In the genomic region with DNA sequence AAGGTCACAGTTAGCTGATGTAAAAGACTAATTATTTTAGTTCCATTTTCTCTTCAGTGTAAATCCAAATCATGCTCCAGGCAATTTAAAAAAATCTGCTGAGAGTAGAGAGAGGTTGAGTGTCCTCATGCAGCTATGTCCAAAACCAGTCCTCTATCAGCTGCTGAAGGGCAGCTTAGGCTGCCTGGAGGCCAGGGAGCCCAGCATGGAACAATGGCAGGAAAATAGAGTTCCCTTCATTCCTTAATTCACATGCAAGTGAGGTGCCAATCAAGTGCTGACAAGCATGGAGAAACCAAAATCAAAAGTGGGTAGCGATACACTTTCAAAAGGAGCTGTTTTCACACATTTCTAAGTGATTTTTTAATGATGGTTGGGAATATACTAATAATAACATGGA, we compare ENCODE assay signal across 22 cellular contexts.
DNase-seq lines count a peak whose midpoint lies in the region; TF ChIP-seq lines count a peak whose summit lies in the region.
"Had no signal": no experiment of that assay in that cellular context is flagged by ENCODE, and none has a peak within 500 bp of the region (broad histone marks: within the 10 kb centered on the region; RNA-seq: fewer than 3 reads in every experiment).

No MANE protein-coding gene starts in this region.

- no peak overlapping the region for H2BK5ac ChIP-seq in mesenchymal stem cell (ENCODE audit: low read depth, low read length, poor library complexity, severe bottlenecking)

- H3K18ac ChIP-seq in mesenchymal stem cell (ENCODE audit: low read depth in 1 of 2, low read length in 2 of 2) = no peak overlapping the region

- H3K14ac ChIP-seq in mesenchymal stem cell (ENCODE audit: low read length in 2 of 2) = no peak overlapping the region

- TF ChIP-seq EP300 in sigmoid colon (IDR thresholded peaks at IDR 0.05) = no peak

- peaks cover 7% of the 10 kb centered on the region for H3K27me3 Mint-ChIP-seq in endodermal cell (ENCODE audit: insufficient read depth)

- no peak overlapping the region for H3K4me3 Mint-ChIP-seq in endodermal cell
- H3K4me3 Mint-ChIP-seq: CD14-positive monocyte had no signal

- TF ChIP-seq CTCF in endodermal cell (conservative IDR thresholded peaks at IDR 0.05) (no peak), sigmoid colon (IDR thresholded peaks at IDR 0.05) (no peak)

- H3K9me3 Mint-ChIP-seq in endodermal cell = peaks cover 2% of the 10 kb centered on the region

- no peaks in the 10 kb centered on the region for H3K36me3 ChIP-seq in endodermal cell (ENCODE audit: control insufficient read depth, insufficient read depth, low read length)
- H3K36me3 ChIP-seq in mesenchymal stem cell (ENCODE audit: control insufficient read depth in 1 of 2, insufficient read depth in 2 of 2, low read depth in 1 of 2, low read length in 2 of 2) = peaks cover 0 to 3% of the 10 kb centered on the region in 2 experiments
- no peaks in the 10 kb centered on the region for H3K36me3 ChIP-seq in sigmoid colon
- H3K36me3 ChIP-seq: BE2C, SJSA1 had no signal

- H3K27ac Mint-ChIP-seq in endodermal cell = no peak overlapping the region

- no peak overlapping the region for H2BK120ac ChIP-seq in mesenchymal stem cell (ENCODE audit: low read depth, low read length)

- no peak overlapping the region for H2BK12ac ChIP-seq in mesenchymal stem cell (ENCODE audit: low read length in 2 of 2)

- no peak overlapping the region for H3K4ac ChIP-seq in mesenchymal stem cell (ENCODE audit: low read depth in 1 of 2, low read length in 2 of 2)

- no peak overlapping the region for H3K23ac ChIP-seq in mesenchymal stem cell (ENCODE audit: low read length in 2 of 2)

- DNase-seq in ELF-1 (ENCODE audit: low read depth, low spot score) (peak; percentile 81), OCI-M1 (lab: John Stamatoyannopoulos, UW) (peak; percentile 36), endodermal cell (peak; percentile 50), mesenchymal stem cell (no peak), DMS79 (lab: John Stamatoyannopoulos, UW) (no peak), sigmoid colon (no peak), CD1c-positive myeloid dendritic cell (ENCODE audit: extremely low spot score) (no peak), NCI-H187 (lab: John Stamatoyannopoulos, UW) (no peak)
- DNase-seq: BE2C, DMS153, NCI-H1092, NCI-H1417 treated with DMSO at 0.1 percent for 48 hours, NCI-H1694 treated with DMSO at 0.1 percent for 48 hours, NCI-H2081 treated with DMSO at 0.1 percent for 48 hours, NCI-H2171 treated with DMSO at 0.1 percent for 48 hours, NCI-H345, NCI-H510A treated with DMSO at 0.1 percent for 48 hours, NCI-H774, PC-3 had no signal

- no peak overlapping the region for H2BK15ac ChIP-seq in mesenchymal stem cell (ENCODE audit: low read depth, poor library complexity, severe bottlenecking)

- peak overlapping the region; percentile 61 for H3K27ac ChIP-seq in endodermal cell (ENCODE audit: low read depth, low read length)
- H3K27ac ChIP-seq in mesenchymal stem cell (ENCODE audit: low read length, poor library complexity, severe bottlenecking) = no peak overlapping the region
- no peak overlapping the region for H3K27ac ChIP-seq in sigmoid colon
- H3K27ac ChIP-seq: 22Rv1, SJSA1 had no signal

- no peaks in the 10 kb centered on the region for H3K27me3 ChIP-seq in endodermal cell (ENCODE audit: control insufficient read depth, insufficient read depth, low read length, poor library complexity, severe bottlenecking)
- no peaks in the 10 kb centered on the region for H3K27me3 ChIP-seq in mesenchymal stem cell (ENCODE audit: control insufficient read depth in 1 of 2, insufficient read depth in 1 of 2, low read length in 2 of 2)
- H3K27me3 ChIP-seq in sigmoid colon = no peaks in the 10 kb centered on the region
- H3K27me3 ChIP-seq: BE2C, SJSA1 had no signal

- H3K79me1 ChIP-seq in mesenchymal stem cell (replicated peaks; ENCODE audit: low read length, poor library complexity, severe bottlenecking) = peaks cover 2% of the 10 kb centered on the region

- H3K4me1 ChIP-seq in endodermal cell (ENCODE audit: control insufficient read depth, insufficient read depth, low read length) = no peaks in the 10 kb centered on the region
- no peaks in the 10 kb centered on the region for H3K4me1 ChIP-seq in mesenchymal stem cell (ENCODE audit: control insufficient read depth, insufficient read depth, low read depth, low read length)
- no peaks in the 10 kb centered on the region for H3K4me1 ChIP-seq in sigmoid colon
- H3K4me1 ChIP-seq: BE2C, SJSA1 had no signal

- intact Hi-C loops in sigmoid colon (cut with DNase I) = no loop called here

- peaks cover 4% of the 10 kb centered on the region for H3K4me1 Mint-ChIP-seq in endodermal cell
- H3K4me1 Mint-ChIP-seq: CD14-positive monocyte had no signal

- no peak overlapping the region for H4K91ac ChIP-seq in mesenchymal stem cell (ENCODE audit: low read length)

- WGBS in endodermal cell (ENCODE audit: insufficient coverage in 1 of 2, insufficient read length in 1 of 2), 2 experiments = 71% methylated on average over 1 of the region's 1 CpG; no CpG with 5 or more reads in 1 of the 2 experiments
- no CpG with 5 or more reads among the region's 1 CpG for WGBS in mesenchymal stem cell
- WGBS in sigmoid colon, 2 donors = 96 to 99% methylated on average over 1 of the region's 1 CpG

- H3K4me3 ChIP-seq in endodermal cell (ENCODE audit: low read length) = no peak overlapping the region
- H3K4me3 ChIP-seq in mesenchymal stem cell (ENCODE audit: insufficient read depth in 1 of 2, low read depth in 1 of 2, low read length in 2 of 2) = no peak overlapping the region
- H3K4me3 ChIP-seq in sigmoid colon = no peak overlapping the region
- H3K4me3 ChIP-seq: SJSA1 had no signal

- H3K9ac ChIP-seq in endodermal cell (ENCODE audit: extremely low read depth, low read length, poor library complexity, severe bottlenecking) (no peak overlapping the region), mesenchymal stem cell (ENCODE audit: low read length) (no peak overlapping the region)

- no peak for TF ChIP-seq POLR2A in sigmoid colon (IDR thresholded peaks at IDR 0.05)

- no peaks in the 10 kb centered on the region for H3K9me3 ChIP-seq in endodermal cell (ENCODE audit: control insufficient read depth, low read length)
- peaks cover under 1% of the 10 kb centered on the region for H3K9me3 ChIP-seq in mesenchymal stem cell (ENCODE audit: control insufficient read depth, low read length)
- no peaks in the 10 kb centered on the region for H3K9me3 ChIP-seq in sigmoid colon
- H3K9me3 ChIP-seq: BE2C, SJSA1 had no signal

- H4K8ac ChIP-seq in mesenchymal stem cell (ENCODE audit: low read length) = peak overlapping the region; percentile 60

- no peak overlapping the region for H2AK5ac ChIP-seq in mesenchymal stem cell (ENCODE audit: low read length, severe bottlenecking)

- no peak overlapping the region for H3K4me2 ChIP-seq in mesenchymal stem cell (ENCODE audit: low read length, poor library complexity, severe bottlenecking)

- H2AFZ ChIP-seq in mesenchymal stem cell (ENCODE audit: low read depth, low read length) = no peak overlapping the region

- peaks cover 2% of the 10 kb centered on the region for H3K36me3 Mint-ChIP-seq in endodermal cell (ENCODE audit: low read depth)

Comparison
In these comparisons a context has a peak if more than half of its experiments do, and no peak if none do; other contexts are left out.
1. DNase-seq: peak in ELF-1 (single experiment), OCI-M1 (single experiment) and endodermal cell (single experiment); none in mesenchymal stem cell (single experiment), DMS79 (single experiment), sigmoid colon (single experiment), CD1c-positive myeloid dendritic cell (single experiment) and NCI-H187 (0 of 2).